ENCODE assay signal across 20 cellular contexts in genomic region chrX:809081-809480, GRCh38.
DNase-seq lines count a peak whose midpoint lies in the region; TF ChIP-seq lines count a peak whose summit lies in the region.
"Had no signal": no experiment of that assay in that cellular context is flagged by ENCODE, and none has a peak within 500 bp of the region (broad histone marks: within the 10 kb centered on the region; RNA-seq: fewer than 3 reads in every experiment).

No MANE protein-coding gene starts in this region.

- H3T11ph ChIP-seq in H9 (ENCODE audit: low read length): no peak overlapping the region

- no peak for TF ChIP-seq CTCF in H9 (conservative IDR thresholded peaks at IDR 0.05)
- no peak for TF ChIP-seq CTCF in esophagus muscularis mucosa (IDR thresholded peaks at IDR 0.05)

- H2BK20ac ChIP-seq in H9 (ENCODE audit: low read depth, low read length, poor library complexity, severe bottlenecking): no peak overlapping the region

- H3K56ac ChIP-seq in H9 (ENCODE audit: insufficient read length, low read depth, low read length): no peak overlapping the region

- H3K27me3 ChIP-seq in H9 (ENCODE audit: insufficient read depth, low read length) (no peaks in the 10 kb centered on the region), esophagus muscularis mucosa (peaks cover 0 to 32% (median 0%) of the 10 kb centered on the region in 4 donors)

- TF ChIP-seq POLR2A in esophagus muscularis mucosa (IDR thresholded peaks at IDR 0.05; ENCODE audit: low read depth): no peak

- H4K91ac ChIP-seq in H9 (ENCODE audit: insufficient read length, low read depth, low read length): no peak overlapping the region

- no peak overlapping the region for H2AFZ ChIP-seq in H9 (ENCODE audit: low read length)

- no peak overlapping the region for H3K27ac Mint-ChIP-seq in H9
- H3K27ac Mint-ChIP-seq: B cell; CD4-positive, alpha-beta T cell; CD8-positive, alpha-beta T cell had no signal

- peaks cover 21% of the 10 kb centered on the region for H3K27me3 Mint-ChIP-seq in H9 (ENCODE audit: low read depth)

- H3K79me2 ChIP-seq in H9 (ENCODE audit: insufficient read depth, low read length): no peaks in the 10 kb centered on the region

- no peak for TF ChIP-seq EP300 in esophagus muscularis mucosa (IDR thresholded peaks at IDR 0.05)

- no peak overlapping the region for H3K14ac ChIP-seq in H9 (ENCODE audit: insufficient read depth, low read length)

- WGBS in H9 (ENCODE audit: extremely low coverage, insufficient read length, low lambda C conversion rate): no CpG with 5 or more reads among the region's 11 CpGs
- WGBS in esophagus muscularis mucosa: 92% methylated on average over 11 of the region's 11 CpGs

- no peaks in the 10 kb centered on the region for H3K23me2 ChIP-seq in H9 (ENCODE audit: insufficient read length, low read depth, low read length, poor library complexity, severe bottlenecking)

- H3K4me2 ChIP-seq in H9 (ENCODE audit: insufficient read depth, insufficient read length, low read length): no peak overlapping the region
- H3K4me2 ChIP-seq: A549; BLaER1 treated with 17β-estradiol and CSF1 and Interleukin-3, amounts not matched to agents 10 nM and 100 nM had no signal

- H4K5ac ChIP-seq in H9 (ENCODE audit: insufficient read length, low read depth, low read length): no peak overlapping the region

- H2BK15ac ChIP-seq in H9 (ENCODE audit: low read depth, low read length): no peak overlapping the region

- H2BK12ac ChIP-seq in H9 (ENCODE audit: insufficient read length, low read depth, low read length): no peak overlapping the region

- H2AK5ac ChIP-seq in H9 (ENCODE audit: insufficient read length, low read length): no peak overlapping the region

- H3K79me1 ChIP-seq in H9 (ENCODE audit: insufficient read depth, low read depth, low read length, poor library complexity, severe bottlenecking): no peaks in the 10 kb centered on the region

- H3K36me3 ChIP-seq in esophagus muscularis mucosa: no peaks in the 10 kb centered on the region
- H3K36me3 ChIP-seq: BLaER1 treated with 17β-estradiol and CSF1 and Interleukin-3, amounts not matched to agents 10 nM and 100 nM had no signal

- no peak overlapping the region for H3K18ac ChIP-seq in H9 (ENCODE audit: insufficient read length, low read depth, low read length)

- H3K4me1 Mint-ChIP-seq in H9: peaks cover 16 to 21% of the 10 kb centered on the region in 2 experiments
- H3K4me1 Mint-ChIP-seq: B cell had no signal

- no peak overlapping the region for H3K4me3 Mint-ChIP-seq in H9
- H3K4me3 Mint-ChIP-seq: B cell; CD4-positive, alpha-beta T cell; CD8-positive, alpha-beta T cell had no signal

- H3K9ac ChIP-seq in H9 (ENCODE audit: extremely low read depth, insufficient read length, low read length): no peak overlapping the region
- H3K9ac ChIP-seq: BLaER1 treated with 17β-estradiol and CSF1 and Interleukin-3, amounts not matched to agents 10 nM and 100 nM had no signal

- no peak overlapping the region for H3K27ac ChIP-seq in H9 (ENCODE audit: insufficient read length, low read depth, low read length)
- H3K27ac ChIP-seq in esophagus muscularis mucosa (replicated peaks in 1 of 4): no peak overlapping the region
- H3K27ac ChIP-seq: 22Rv1; A549; BLaER1 treated with 17β-estradiol and CSF1 and Interleukin-3, amounts not matched to agents 10 nM and 100 nM; C4-2B had no signal

- no peak overlapping the region for H2BK5ac ChIP-seq in H9 (ENCODE audit: insufficient read length, low read length)

- H4K20me1 ChIP-seq in H9 (ENCODE audit: control insufficient read depth, insufficient read depth, insufficient read length): no peaks in the 10 kb centered on the region
- H4K20me1 ChIP-seq: BLaER1 treated with 17β-estradiol and CSF1 and Interleukin-3, amounts not matched to agents 10 nM and 100 nM had no signal

- no peak overlapping the region for H3K4me3 ChIP-seq in esophagus muscularis mucosa
- H3K4me3 ChIP-seq: A549; BLaER1 treated with 17β-estradiol and CSF1 and Interleukin-3, amounts not matched to agents 10 nM and 100 nM had no signal

- H3K23ac ChIP-seq in H9 (ENCODE audit: insufficient read length, low read depth, low read length): no peak overlapping the region

- intact Hi-C loops in esophagus muscularis mucosa (cut with DNase I): no loop called here
- intact Hi-C loops in posterior vena cava (cut with DNase I): no loop called here

- H2BK120ac ChIP-seq in H9 (ENCODE audit: low read depth, low read length, poor library complexity, severe bottlenecking): no peak overlapping the region

- H3K9me3 Mint-ChIP-seq in H9: no peaks in the 10 kb centered on the region; a peak in 1 of 5 replicates
- H3K9me3 Mint-ChIP-seq: CD8-positive, alpha-beta T cell had no signal

- no peak overlapping the region for H3K4ac ChIP-seq in H9 (ENCODE audit: low read depth, low read length)

- H3K9me3 ChIP-seq in H9 (ENCODE audit: control insufficient read depth, low read depth, low read length) (no peaks in the 10 kb centered on the region), esophagus muscularis mucosa (peaks cover 0 to 7% (median 0%) of the 10 kb centered on the region in 4 donors)
- H3K9me3 ChIP-seq: A549, Caco-2 had no signal

- H3K36me3 Mint-ChIP-seq in H9 (ENCODE audit: insufficient read depth in 1 of 3, low read depth in 3 of 3): no peaks in the 10 kb centered on the region
- H3K36me3 Mint-ChIP-seq: CD8-positive, alpha-beta T cell had no signal

- peak; percentile 28 for DNase-seq in activated effector memory CD4-positive, alpha-beta T cell treated with anti-CD3 and anti-CD28 coated beads, Interleukin-2, amount 50 U/mL, for 16 hours
- DNase-seq in activated effector memory CD4-positive, alpha-beta T cell treated with Interleukin-2 at 50 U/mL for 16 hours: no peak
- no peak for DNase-seq in H9
- DNase-seq in esophagus muscularis mucosa (ENCODE audit: extremely low spot score): peak; percentile 57
- peak; percentile 18 for DNase-seq in posterior vena cava (ENCODE audit: low spot score)
- DNase-seq in activated CD8-positive, alpha-beta memory T cell treated with anti-CD3 and anti-CD28 coated beads for 24 hours: no peak
- no peak for DNase-seq in epidermal melanocyte (ENCODE audit: insufficient read length, low spot score)
- DNase-seq in stimulated activated CD4-positive, alpha-beta T cell treated with anti-CD3 and anti-CD28 coated beads, Interleukin-2, amount 100 ng/mL, for 48 hours: no peak
- DNase-seq: AML-193; Caco-2; Calu3; CD4-positive, alpha-beta T cell; CD8-positive, alpha-beta T cell; DMS79 treated with DMSO at 0.1 percent for 48 hours; GF-D8 had no signal

- peak overlapping the region; percentile 67 for H4K8ac ChIP-seq in H9 (replicated peaks; ENCODE audit: insufficient read length, low read depth, low read length)

- H3K4me1 ChIP-seq in H9 (ENCODE audit: insufficient read depth, low read length): peaks cover 4% of the 10 kb centered on the region; the same call in 1 of the 2 replicates
- no peaks in the 10 kb centered on the region for H3K4me1 ChIP-seq in esophagus muscularis mucosa
- H3K4me1 ChIP-seq: A549, Caco-2 had no signal

Comparison
In these comparisons a context has a peak if more than half of its experiments do, and no peak if none do; other contexts are left out.
1. DNase-seq: peak in activated effector memory CD4-positive, alpha-beta T cell treated with anti-CD3 and anti-CD28 coated beads, Interleukin-2, amount 50 U/mL, for 16 hours (single experiment), esophagus muscularis mucosa (single experiment) and posterior vena cava (single experiment); none in activated effector memory CD4-positive, alpha-beta T cell treated with Interleukin-2 at 50 U/mL for 16 hours (single experiment), H9 (single experiment), activated CD8-positive, alpha-beta memory T cell treated with anti-CD3 and anti-CD28 coated beads for 24 hours (single experiment), epidermal melanocyte (single experiment) and stimulated activated CD4-positive, alpha-beta T cell treated with anti-CD3 and anti-CD28 coated beads, Interleukin-2, amount 100 ng/mL, for 48 hours (0 of 2).